Comparison of ENCODE assay signal across 1 cellular context in genomic region chr3:133732233-133732632, GRCh38. TPM values are rescaled to one million over a fixed set of nuclear protein-coding genes. Genes with fewer than 3 reads are reported as not detected.
"Had no signal": no experiment of that assay in that cellular context is flagged by ENCODE, and none has a peak within 500 bp of the region (broad histone marks: within the 10 kb centered on the region; RNA-seq: fewer than 3 reads in every experiment).

No MANE protein-coding gene starts in this region.

RNA-seq across cellular contexts. Expression of gene TF, which starts 14.0 kb away (rescaled TPM):
- total RNA-seq: activated T-helper 1 cell treated with anti-CD3 and anti-CD28 coated beads, Interleukin-12 subunit alpha, Interleukin-12 subunit beta, Interleukin-2, Interleukin-4 antibody, amounts not matched to agents 30 ng/mL and 10 ng/mL and 1 ng/mL, durations not matched to agents 14 hours and 24 hours and 36 hours had no signal
